9 cellular contexts compared by ENCODE assay signal in genomic region chr17:50482516-50482915, GRCh38. TPM values are rescaled to one million over a fixed set of nuclear protein-coding genes. Genes with fewer than 3 reads are reported as not detected.
DNase-seq lines count a peak whose midpoint lies in the region; ATAC-seq, FAIRE-seq and TF ChIP-seq lines count a peak whose summit lies in the region.
"Had no signal": no experiment of that assay in that cellular context is flagged by ENCODE, and none has a peak within 500 bp of the region (broad histone marks: within the 10 kb centered on the region; RNA-seq: fewer than 3 reads in every experiment).

No MANE protein-coding gene starts in this region.

- H3K9me2 ChIP-seq in neural cell (ENCODE audit: insufficient read depth, low read length): no peaks in the 10 kb centered on the region

- no peaks in the 10 kb centered on the region for H4K20me1 ChIP-seq in neural cell (ENCODE audit: insufficient read depth)

- no peaks in the 10 kb centered on the region for H3K79me2 ChIP-seq in neural cell (replicated peaks; ENCODE audit: insufficient read depth, low read length)

- TF ChIP-seq EP300 in neural cell (conservative IDR thresholded peaks at IDR 0.05; ENCODE audit: poor library complexity, severe bottlenecking): no peak

- peaks cover 8 to 13% (median 13%) of the 10 kb centered on the region in 3 donors for H3K4me1 Mint-ChIP-seq in IgD-negative memory B cell
- H3K4me1 Mint-ChIP-seq in activated T-helper 2 cell treated with anti-CD3 and anti-CD28 coated beads, Interferon-gamma antibody, Interleukin-2, Interleukin-4, amounts not matched to agents 10 μg/mL and 5 μg/mL and 100 μg/mL, durations not matched to agents 14 hours and 24 hours and 36 hours (ENCODE audit: low read depth): peaks cover 18% of the 10 kb centered on the region

- no peak overlapping the region for H3K27ac ChIP-seq in neural cell (ENCODE audit: low read length)

- H3K36me3 Mint-ChIP-seq in IgD-negative memory B cell: peaks cover 6% of the 10 kb centered on the region
- H3K36me3 Mint-ChIP-seq in activated T-helper 2 cell treated with anti-CD3 and anti-CD28 coated beads, Interferon-gamma antibody, Interleukin-2, Interleukin-4, amounts not matched to agents 10 μg/mL and 5 μg/mL and 100 μg/mL, durations not matched to agents 14 hours and 24 hours and 36 hours (ENCODE audit: low read depth): peaks cover 36% of the 10 kb centered on the region

- no peaks in the 10 kb centered on the region for H3K27me3 Mint-ChIP-seq in IgD-negative memory B cell
- H3K27me3 Mint-ChIP-seq in activated T-helper 2 cell treated with anti-CD3 and anti-CD28 coated beads, Interferon-gamma antibody, Interleukin-2, Interleukin-4, amounts not matched to agents 10 μg/mL and 5 μg/mL and 100 μg/mL, durations not matched to agents 14 hours and 24 hours and 36 hours (ENCODE audit: low read depth): no peaks in the 10 kb centered on the region

- no peaks in the 10 kb centered on the region for H3K9me3 Mint-ChIP-seq in IgD-negative memory B cell
- H3K9me3 Mint-ChIP-seq in activated T-helper 2 cell treated with anti-CD3 and anti-CD28 coated beads, Interferon-gamma antibody, Interleukin-2, Interleukin-4, amounts not matched to agents 10 μg/mL and 5 μg/mL and 100 μg/mL, durations not matched to agents 14 hours and 24 hours and 36 hours: no peaks in the 10 kb centered on the region

- no peak overlapping the region for H2AFZ ChIP-seq in neural cell (ENCODE audit: low read depth, low read length)

- no peak overlapping the region for H3K9ac ChIP-seq in neural cell (ENCODE audit: low read length)

- DNase-seq in RPMI8226 (peak; percentile 90), fibroblast of the aortic adventitia (ENCODE audit: low read depth) (peak; percentile 98)
- DNase-seq in activated T-helper 2 cell treated with anti-CD3 and anti-CD28 coated beads, Interferon-gamma antibody, Interleukin-2, Interleukin-4, amounts not matched to agents 10 μg/mL and 5 μg/mL and 100 μg/mL, durations not matched to agents 14 hours and 24 hours and 36 hours (ENCODE audit: low spot score): peak; percentile 64
- DNase-seq in stimulated activated naive CD8-positive, alpha-beta T cell treated with anti-CD3 and anti-CD28 coated beads, Interleukin-15, Interleukin-2, amounts not matched to agents 100 U/mL and 50 U/mL, for 24 hours: peak; percentile 87

- H3K27me3 ChIP-seq in neural cell (ENCODE audit: insufficient read depth, low read depth, low read length): no peaks in the 10 kb centered on the region

- peak overlapping the region in 2 of 3 donors; percentile 56 to 86 for H3K27ac Mint-ChIP-seq in IgD-negative memory B cell
- H3K27ac Mint-ChIP-seq in activated T-helper 2 cell treated with anti-CD3 and anti-CD28 coated beads, Interferon-gamma antibody, Interleukin-2, Interleukin-4, amounts not matched to agents 10 μg/mL and 5 μg/mL and 100 μg/mL, durations not matched to agents 14 hours and 24 hours and 36 hours: peak overlapping the region; percentile 63

- ATAC-seq in stimulated activated naive CD8-positive, alpha-beta T cell treated with anti-CD3 and anti-CD28 coated beads, Interleukin-15, Interleukin-2, amounts not matched to agents 100 U/mL and 50 U/mL, for 24 hours: peak; percentile 17
- no peak for ATAC-seq in HG03135 (IDR thresholded peaks at IDR 0.05; ENCODE audit: unreplicated experiment)

- peak overlapping the region in 1 of 4 donors; percentile 69 for H3K4me3 Mint-ChIP-seq in IgD-negative memory B cell
- no peak overlapping the region for H3K4me3 Mint-ChIP-seq in activated T-helper 2 cell treated with anti-CD3 and anti-CD28 coated beads, Interferon-gamma antibody, Interleukin-2, Interleukin-4, amounts not matched to agents 10 μg/mL and 5 μg/mL and 100 μg/mL, durations not matched to agents 14 hours and 24 hours and 36 hours (ENCODE audit: low read depth)

- TF ChIP-seq RAD21 in neural cell (conservative IDR thresholded peaks at IDR 0.05): peak; percentile 80

- H3K4me3 ChIP-seq in fibroblast of the aortic adventitia (ENCODE audit: low read depth, low read length) (no peak overlapping the region), neural cell (ENCODE audit: low read length) (no peak overlapping the region)

- TF ChIP-seq CTCF in fibroblast of the aortic adventitia (IDR thresholded peaks at IDR 0.05; ENCODE audit: insufficient read depth, low read length) (peak; percentile 88), neural cell (IDR thresholded peaks at IDR 0.05; ENCODE audit: poor library complexity, severe bottlenecking) (peak; percentile 82)

- H3K9me3 ChIP-seq in neural cell (ENCODE audit: low read length): no peaks in the 10 kb centered on the region

- intact Hi-C loops in activated T-helper 2 cell treated with anti-CD3 and anti-CD28 coated beads, Interferon-gamma antibody, Interleukin-2, Interleukin-4, amounts not matched to agents 10 μg/mL and 5 μg/mL and 100 μg/mL, durations not matched to agents 14 hours and 24 hours and 36 hours (cut with micrococcal nuclease): loop anchor here (1.0 to 10.0 kb wide), 3 partner anchors 60 to 222 kb away; partner anchors contain the start of gene ANKRD40

- peak; percentile 72 for FAIRE-seq in G401.6 (lab: Jason Lieb, UNC)

- no peaks in the 10 kb centered on the region for H3F3A ChIP-seq in neural cell (ENCODE audit: insufficient read depth, low read length, poor library complexity, severe bottlenecking)

- H3K36me3 ChIP-seq in neural cell (ENCODE audit: insufficient read depth, low read length): no peaks in the 10 kb centered on the region

- H3K4me2 ChIP-seq in neural cell (ENCODE audit: low read length): no peak overlapping the region

TF ChIP-seq in neural cell, 6 proteins besides CTCF, POLR2A, EP300 and RAD21:
- peak; percentile 77 for TF ChIP-seq SMC3 (conservative IDR thresholded peaks at IDR 0.05; ENCODE audit: poor library complexity)
- TF ChIP-seq TAF1 (IDR thresholded peaks at IDR 0.05; ENCODE audit: low read depth): no peak
TF ChIP-seq in neural cell: peak in this region for 1.

RNA-seq across cellular contexts. Expression of gene RSAD1, which starts 3.9 kb away (rescaled TPM):
- polyA plus RNA-seq in IgD-negative memory B cell (54.4 TPM), neural cell (61.9 and 73.5 TPM in 2 replicates)
- 56.8 and 59.0 TPM in 2 replicates for total RNA-seq in activated T-helper 2 cell treated with anti-CD3 and anti-CD28 coated beads, Interferon-gamma antibody, Interleukin-2, Interleukin-4, amounts not matched to agents 10 μg/mL and 5 μg/mL and 100 μg/mL, durations not matched to agents 14 hours and 24 hours and 36 hours
- 25.8 and 35.4 TPM in 2 replicates for total RNA-seq in fibroblast of the aortic adventitia (ENCODE audit: low replicate concordance)
- 26.6 and 32.9 TPM in 2 replicates for polyA minus RNA-seq in neural cell

RNA-seq across cellular contexts. Expression of gene CHAD, which starts 13.8 kb away (rescaled TPM):
- 41.9 TPM for polyA plus RNA-seq in IgD-negative memory B cell
- not detected in 2 replicates for total RNA-seq in activated T-helper 2 cell treated with anti-CD3 and anti-CD28 coated beads, Interferon-gamma antibody, Interleukin-2, Interleukin-4, amounts not matched to agents 10 μg/mL and 5 μg/mL and 100 μg/mL, durations not matched to agents 14 hours and 24 hours and 36 hours
- total RNA-seq in fibroblast of the aortic adventitia (ENCODE audit: low replicate concordance): not detected in 2 replicates
- polyA plus RNA-seq in neural cell: not detected in 2 replicates
- polyA minus RNA-seq in neural cell: not detected in 2 replicates
- total RNA-seq: subcutaneous adipose tissue had no signal

RNA-seq across cellular contexts. Expression of gene MYCBPAP, which starts 25.7 kb away (rescaled TPM):
- polyA plus RNA-seq in IgD-negative memory B cell (1.3 TPM), neural cell (0.34 and 0.35 TPM in 2 replicates)
- total RNA-seq in activated T-helper 2 cell treated with anti-CD3 and anti-CD28 coated beads, Interferon-gamma antibody, Interleukin-2, Interleukin-4, amounts not matched to agents 10 μg/mL and 5 μg/mL and 100 μg/mL, durations not matched to agents 14 hours and 24 hours and 36 hours: 3.1 and 4.4 TPM in 2 replicates
- total RNA-seq in fibroblast of the aortic adventitia (ENCODE audit: low replicate concordance): 0.99 and 1.7 TPM in 2 replicates
- polyA minus RNA-seq in neural cell: not detected in 2 replicates

RNA-seq across cellular contexts. Expression of gene EPN3, which starts 50.0 kb away (rescaled TPM):
- not detected for polyA plus RNA-seq in IgD-negative memory B cell
- total RNA-seq in activated T-helper 2 cell treated with anti-CD3 and anti-CD28 coated beads, Interferon-gamma antibody, Interleukin-2, Interleukin-4, amounts not matched to agents 10 μg/mL and 5 μg/mL and 100 μg/mL, durations not matched to agents 14 hours and 24 hours and 36 hours: not detected in 2 replicates
- total RNA-seq in fibroblast of the aortic adventitia (ENCODE audit: low replicate concordance): not detected in 2 replicates
- not detected in 2 replicates for polyA plus RNA-seq in neural cell
- 0.81 and 0.97 TPM in 2 replicates for polyA minus RNA-seq in neural cell
- total RNA-seq: subcutaneous adipose tissue had no signal

RNA-seq across cellular contexts. Expression of gene ACSF2, which starts 56.5 kb away (rescaled TPM):
- polyA plus RNA-seq in IgD-negative memory B cell (28.6 TPM), neural cell (not detected in 2 replicates)
- total RNA-seq in activated T-helper 2 cell treated with anti-CD3 and anti-CD28 coated beads, Interferon-gamma antibody, Interleukin-2, Interleukin-4, amounts not matched to agents 10 μg/mL and 5 μg/mL and 100 μg/mL, durations not matched to agents 14 hours and 24 hours and 36 hours: 23.5 and 28.2 TPM in 2 replicates
- total RNA-seq in fibroblast of the aortic adventitia (ENCODE audit: low replicate concordance): 15.7 and 273 TPM in 2 replicates
- not detected in 2 replicates for polyA minus RNA-seq in neural cell
